In genomic region chr7:132560105-132560504, GRCh38 we compare ENCODE assay signal across 8 cellular contexts. TPM values are rescaled to one million over a fixed set of nuclear protein-coding genes. Genes with fewer than 3 reads are reported as not detected.
"Had no signal": no experiment of that assay in that cellular context is flagged by ENCODE, and none has a peak within 500 bp of the region (broad histone marks: within the 10 kb centered on the region; RNA-seq: fewer than 3 reads in every experiment).

No MANE protein-coding gene starts in this region.

- DNase-seq: GDM1, GF-D8 had no signal

- H3K4me3 ChIP-seq: GM12878 had no signal

- FAIRE-seq: G401.6, GM12878, GM12891, GM12892, GM18507, GM19239 had no signal

RNA-seq across cellular contexts. Expression of gene PLXNA4, which starts 16.2 kb away (rescaled TPM):
- polyA plus RNA-seq: GM12878 had no signal
